Comparison of ENCODE assay signal across 8 cellular contexts in genomic region chr12:40336573-40337199, GRCh38.
DNase-seq lines count a peak whose midpoint lies in the region; ATAC-seq and TF ChIP-seq lines count a peak whose summit lies in the region.

No MANE protein-coding gene starts in this region.

- TF ChIP-seq CTCF in GM12864 (IDR thresholded peaks at IDR 0.05; ENCODE audit: low read depth, low read length, missing control alignments) (peak; percentile 51), RWPE2 (IDR thresholded peaks at IDR 0.05; ENCODE audit: poor library complexity, severe bottlenecking) (peak; percentile 45)

- DNase-seq in GM12864 (ENCODE audit: low read depth) (no peak), RWPE2 (ENCODE audit: low spot score) (no peak), iPS-NIHi7 (ENCODE audit: extremely low spot score) (peak; percentile 22)
- DNase-seq in activated CD4-positive, alpha-beta T cell treated with anti-CD3 and anti-CD28 coated beads for 4 hours = no peak

- no peaks in the 10 kb centered on the region for H3K27me3 ChIP-seq in RWPE2 (ENCODE audit: insufficient read depth, poor library complexity, severe bottlenecking)

- H3K4me1 ChIP-seq in RWPE2 (ENCODE audit: insufficient read depth, poor library complexity, severe bottlenecking) = no peaks in the 10 kb centered on the region

- ATAC-seq in HG02981 (IDR thresholded peaks at IDR 0.05; ENCODE audit: unreplicated experiment) (peak; percentile 59), RWPE2 (ENCODE audit: low read depth) (peak; percentile 50; the same call in 1 of the 3 replicates), HG03039 (IDR thresholded peaks at IDR 0.05; ENCODE audit: unreplicated experiment) (no peak), HG03108 (IDR thresholded peaks at IDR 0.05; ENCODE audit: unreplicated experiment) (no peak), GM21619 (IDR thresholded peaks at IDR 0.05; ENCODE audit: unreplicated experiment) (no peak)

- H3K27ac ChIP-seq in RWPE2 (ENCODE audit: poor library complexity, severe bottlenecking) = no peak overlapping the region

- no peaks in the 10 kb centered on the region for H3K36me3 ChIP-seq in RWPE2 (ENCODE audit: low read depth)

- H3K9me3 ChIP-seq in RWPE2 (ENCODE audit: severe bottlenecking) = no peaks in the 10 kb centered on the region

- no peak overlapping the region for H3K4me3 ChIP-seq in GM12864 (ENCODE audit: low read depth, low read length)
- H3K4me3 ChIP-seq in RWPE2 (ENCODE audit: severe bottlenecking) = no peak overlapping the region

Comparison
In these comparisons a context has a peak if more than half of its experiments do, and no peak if none do; other contexts are left out.
1. ATAC-seq: peak in HG02981 (single experiment) and RWPE2 (single experiment); none in HG03039 (single experiment), HG03108 (single experiment) and GM21619 (single experiment).